20 cellular contexts compared by ENCODE assay signal in the genomic region with DNA sequence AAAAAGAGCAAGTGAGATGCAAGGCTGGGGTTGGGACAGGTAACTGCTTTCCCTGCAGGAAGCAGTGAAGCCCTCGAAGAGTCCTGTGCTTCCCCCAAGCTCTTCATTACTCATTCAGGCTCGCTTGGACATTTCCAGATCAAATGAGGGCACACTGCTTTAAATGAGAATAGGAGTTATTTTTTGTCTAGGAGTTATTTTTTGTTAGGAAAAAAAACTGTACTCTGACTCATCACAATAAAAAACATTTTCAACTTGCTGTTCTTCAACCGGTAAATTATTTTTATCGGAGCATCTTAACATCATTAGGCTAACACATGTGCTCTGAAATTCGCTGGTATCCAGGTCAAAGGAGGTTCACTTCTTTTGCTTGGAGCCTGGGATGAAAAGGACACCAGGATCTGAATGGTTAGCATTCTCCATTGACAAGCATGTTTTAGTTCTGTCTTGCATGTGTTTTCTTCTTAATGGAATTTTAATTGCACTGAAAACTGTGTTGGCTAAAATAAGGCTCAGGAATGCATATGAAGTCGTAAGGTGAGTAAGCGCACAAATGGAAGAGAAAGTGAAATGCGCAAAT.
DNase-seq lines count a peak whose midpoint lies in the region; TF ChIP-seq lines count a peak whose summit lies in the region.
"Had no signal": no experiment of that assay in that cellular context is flagged by ENCODE, and none has a peak within 500 bp of the region (broad histone marks: within the 10 kb centered on the region; RNA-seq: fewer than 3 reads in every experiment).

No MANE protein-coding gene starts in this region.

- no peaks in the 10 kb centered on the region for H3K27me3 Mint-ChIP-seq in Calu3 (ENCODE audit: unreplicated experiment)

- H3K4me3 Mint-ChIP-seq in Calu3 (ENCODE audit: low read depth, unreplicated experiment): no peak overlapping the region
- H3K4me3 Mint-ChIP-seq: B cell; neural crest cell; T-helper 1 cell treated with Interleukin-12 subunit alpha and Interleukin-12 subunit beta and Interleukin-4 antibody, amounts not matched to agents 30 μg/mL and 1 μg/mL, for 36 hours had no signal

- H3K9ac ChIP-seq in subcutaneous abdominal adipose tissue (ENCODE audit: low read length in 5 of 5): no peak overlapping the region

- BruUV-seq in Calu3 (replicated peaks; lab: Mats Ljungman, UMichigan): no TSS peak

- CTCF ChIA-PET in Calu3 (lab: Charles Lee): no interaction called here

- H3K27ac ChIP-seq in subcutaneous abdominal adipose tissue (ENCODE audit: low read depth, low read length) (peak overlapping the region; percentile 55), coronary artery (peak overlapping the region in 1 of 2 donors; percentile 2)
- H3K27ac ChIP-seq: psoas muscle had no signal

- H3K9me3 ChIP-seq in subcutaneous abdominal adipose tissue (ENCODE audit: control insufficient read depth in 5 of 5, low read length in 5 of 5): no peaks in the 10 kb centered on the region
- H3K9me3 ChIP-seq: psoas muscle had no signal

- no peak for TF ChIP-seq CTCF in Calu3 (IDR thresholded peaks at IDR 0.05; ENCODE audit: unreplicated experiment)
- TF ChIP-seq CTCF in foreskin fibroblast (IDR thresholded peaks at IDR 0.05; ENCODE audit: low read depth, low read length): no peak
- no peak for TF ChIP-seq CTCF in coronary artery (IDR thresholded peaks at IDR 0.05)

- peaks cover 0 to 3% (median 0%) of the 10 kb centered on the region in 5 donors for H3K27me3 ChIP-seq in subcutaneous abdominal adipose tissue (ENCODE audit: control insufficient read depth in 5 of 5, insufficient read depth in 4 of 5, low read length in 5 of 5)

- no peaks in the 10 kb centered on the region for H3K36me3 Mint-ChIP-seq in Calu3 (ENCODE audit: insufficient read depth, unreplicated experiment)

- H3K4me3 ChIP-seq in foreskin fibroblast (ENCODE audit: low read depth in 1 of 2, low read length in 2 of 2) (peak overlapping the region; percentile 37 to 48), subcutaneous abdominal adipose tissue (ENCODE audit: low read depth in 1 of 5, low read length in 5 of 5) (peak overlapping the region in 3 of 5 donors; percentile 28 to 46 (median 35)), coronary artery (no peak overlapping the region)
- H3K4me3 ChIP-seq: psoas muscle had no signal

- peak overlapping the region; percentile 73 for H3K27ac Mint-ChIP-seq in Calu3 (ENCODE audit: unreplicated experiment)
- H3K27ac Mint-ChIP-seq: B cell; T-helper 1 cell treated with Interleukin-12 subunit alpha and Interleukin-12 subunit beta and Interleukin-4 antibody, amounts not matched to agents 30 μg/mL and 1 μg/mL, for 36 hours had no signal

- H3K4me1 Mint-ChIP-seq in Calu3 (ENCODE audit: low read depth, unreplicated experiment): no peaks in the 10 kb centered on the region
- H3K4me1 Mint-ChIP-seq: neural crest cell had no signal

- H3K4me1 ChIP-seq in subcutaneous abdominal adipose tissue (ENCODE audit: control insufficient read depth in 5 of 5, insufficient read depth in 5 of 5, low read length in 5 of 5): peaks cover 0 to 9% (median 8%) of the 10 kb centered on the region in 5 donors
- H3K4me1 ChIP-seq: psoas muscle had no signal

- no peaks in the 10 kb centered on the region for H3K9me3 Mint-ChIP-seq in Calu3 (ENCODE audit: low read depth, unreplicated experiment)
- H3K9me3 Mint-ChIP-seq: neural crest cell; T-helper 1 cell treated with Interleukin-12 subunit alpha and Interleukin-12 subunit beta and Interleukin-4 antibody, amounts not matched to agents 30 μg/mL and 1 μg/mL, for 36 hours had no signal

- intact Hi-C loops in Calu3 (cut with micrococcal nuclease; ENCODE audit: unreplicated experiment): no loop called here

- no peak for DNase-seq in Calu3
- peak; percentile 46 for DNase-seq in M059J (ENCODE audit: low read depth)
- peak; percentile 24 to 42 for DNase-seq in foreskin fibroblast
- DNase-seq in HUDEP-2 (lab: John Stamatoyannopoulos, UW; ENCODE audit: unreplicated experiment in 76 of 76): no peak
- no peak for DNase-seq in middle frontal gyrus (ENCODE audit: extremely low spot score, low spot score)
- DNase-seq in D341Med (ENCODE audit: low spot score): no peak
- DNase-seq in coronary artery (ENCODE audit: low spot score): no peak
- DNase-seq: activated naive CD4-positive, alpha-beta T cell; activated T-cell treated with anti-CD3 and anti-CD28 coated beads for 4 hours; cerebellar nuclear complex; GDM1; NCI-H1417 treated with DMSO at 0.1 percent for 48 hours; NCI-H2171; NCI-H69; psoas muscle; Right ventricle myocardium superior had no signal

- no peaks in the 10 kb centered on the region for H3K36me3 ChIP-seq in subcutaneous abdominal adipose tissue (ENCODE audit: control insufficient read depth in 5 of 5, insufficient read depth in 5 of 5, low read length in 5 of 5)

Comparison
In these comparisons a context has a peak if more than half of its experiments do, and no peak if none do; other contexts are left out.
1. DNase-seq: peak in M059J (single experiment) and foreskin fibroblast (2 of 2); none in Calu3 (single experiment), HUDEP-2 (0 of 76), middle frontal gyrus (single experiment), D341Med (single experiment) and coronary artery (single experiment).